Comparison of ENCODE assay signal across 10 cellular contexts in the genomic region with DNA sequence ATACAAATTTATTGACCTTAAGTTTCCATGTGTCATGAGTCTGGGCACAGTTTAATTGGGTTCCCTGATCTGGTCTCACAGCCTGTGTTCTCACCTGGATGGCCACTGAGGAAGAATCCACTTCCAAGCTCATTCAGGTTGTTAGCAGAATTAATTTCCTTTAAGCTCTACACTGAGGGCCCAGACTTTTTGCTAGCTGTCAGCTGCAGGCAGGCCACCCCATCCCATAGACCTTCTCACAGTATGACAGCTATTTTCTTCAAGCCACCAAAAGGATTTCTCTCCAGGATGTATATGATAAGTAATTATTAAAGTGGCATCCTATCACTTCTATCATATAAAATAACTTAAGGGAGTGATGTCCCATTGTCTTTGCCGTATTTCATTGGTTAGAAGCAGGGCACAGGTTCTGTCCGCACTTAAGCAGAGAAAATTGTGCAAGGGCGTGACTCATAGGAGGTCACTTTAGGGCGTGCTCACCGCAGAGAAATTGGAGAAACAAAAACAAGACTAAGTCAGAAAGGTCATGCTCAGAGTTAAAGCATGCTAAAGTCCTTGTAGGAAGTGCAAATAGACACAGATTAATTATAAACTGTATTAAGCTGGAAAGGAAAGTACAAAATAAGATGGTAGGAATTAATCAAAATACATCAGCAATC.
DNase-seq lines count a peak whose midpoint lies in the region; ATAC-seq and TF ChIP-seq lines count a peak whose summit lies in the region.
"Had no signal": no experiment of that assay in that cellular context is flagged by ENCODE, and none has a peak within 500 bp of the region (broad histone marks: within the 10 kb centered on the region; RNA-seq: fewer than 3 reads in every experiment).

No MANE protein-coding gene starts in this region.

- no peak overlapping the region for H3K4me3 ChIP-seq in HFF-Myc (replicated peaks; ENCODE audit: low read depth, low read length)
- H3K4me3 ChIP-seq in WERI-Rb-1 (ENCODE audit: low read depth, low read length) = no peak overlapping the region

- TF ChIP-seq CTCF in HFF-Myc (IDR thresholded peaks at IDR 0.05; ENCODE audit: low read depth, low read length, missing control alignments) (no peak), WERI-Rb-1 (IDR thresholded peaks at IDR 0.05; ENCODE audit: low read depth, low read length) (no peak)

- peak; percentile 75 for DNase-seq in HFF-Myc (ENCODE audit: extremely low read depth, low read depth)
- DNase-seq in SKM-1 treated with dmso at 0.1 percent for 144 hours (lab: John Stamatoyannopoulos, UW; ENCODE audit: unreplicated experiment) = peak; percentile 93
- DNase-seq in glomerular visceral epithelial cell (ENCODE audit: extremely low spot score) = peak; percentile 84
- DNase-seq in smooth muscle cell of the brain vasculature (ENCODE audit: low read depth, low spot score) = peak; percentile 67
- DNase-seq in WERI-Rb-1 = no peak
- no peak for DNase-seq in NCI-H2227 (lab: John Stamatoyannopoulos, UW; ENCODE audit: unreplicated experiment)
- DNase-seq: NK-92 treated with Interleukin-12 subunit alpha and Interleukin-12 subunit beta, amount 100 ng/mL, for 24 hours; stimulated activated CD4-positive, alpha-beta T cell treated with anti-CD3 and anti-CD28 coated beads, Interleukin-1b, Interleukin-23, amount 100 ng/mL, for 48 hours had no signal

- H3K9me3 ChIP-seq in WERI-Rb-1 (ENCODE audit: severe bottlenecking) = no peaks in the 10 kb centered on the region

- no peaks in the 10 kb centered on the region for H3K27me3 ChIP-seq in WERI-Rb-1 (ENCODE audit: insufficient read depth, low read depth, severe bottlenecking)

- ATAC-seq in HG03354 (IDR thresholded peaks at IDR 0.05; ENCODE audit: poor library complexity, severe bottlenecking, unreplicated experiment) (no peak), HG02642 (IDR thresholded peaks at IDR 0.05; ENCODE audit: poor library complexity, unreplicated experiment) (no peak)

- no peak overlapping the region for H3K27ac ChIP-seq in WERI-Rb-1

- H3K36me3 ChIP-seq in WERI-Rb-1 = no peaks in the 10 kb centered on the region

Comparison
In these comparisons a context has a peak if more than half of its experiments do, and no peak if none do; other contexts are left out.
1. DNase-seq: peak in HFF-Myc (single experiment), SKM-1 treated with dmso at 0.1 percent for 144 hours (single experiment), glomerular visceral epithelial cell (single experiment) and smooth muscle cell of the brain vasculature (single experiment); none in WERI-Rb-1 (single experiment) and NCI-H2227 (single experiment).